ENCODE assay signal across 8 cellular contexts in the genomic region with DNA sequence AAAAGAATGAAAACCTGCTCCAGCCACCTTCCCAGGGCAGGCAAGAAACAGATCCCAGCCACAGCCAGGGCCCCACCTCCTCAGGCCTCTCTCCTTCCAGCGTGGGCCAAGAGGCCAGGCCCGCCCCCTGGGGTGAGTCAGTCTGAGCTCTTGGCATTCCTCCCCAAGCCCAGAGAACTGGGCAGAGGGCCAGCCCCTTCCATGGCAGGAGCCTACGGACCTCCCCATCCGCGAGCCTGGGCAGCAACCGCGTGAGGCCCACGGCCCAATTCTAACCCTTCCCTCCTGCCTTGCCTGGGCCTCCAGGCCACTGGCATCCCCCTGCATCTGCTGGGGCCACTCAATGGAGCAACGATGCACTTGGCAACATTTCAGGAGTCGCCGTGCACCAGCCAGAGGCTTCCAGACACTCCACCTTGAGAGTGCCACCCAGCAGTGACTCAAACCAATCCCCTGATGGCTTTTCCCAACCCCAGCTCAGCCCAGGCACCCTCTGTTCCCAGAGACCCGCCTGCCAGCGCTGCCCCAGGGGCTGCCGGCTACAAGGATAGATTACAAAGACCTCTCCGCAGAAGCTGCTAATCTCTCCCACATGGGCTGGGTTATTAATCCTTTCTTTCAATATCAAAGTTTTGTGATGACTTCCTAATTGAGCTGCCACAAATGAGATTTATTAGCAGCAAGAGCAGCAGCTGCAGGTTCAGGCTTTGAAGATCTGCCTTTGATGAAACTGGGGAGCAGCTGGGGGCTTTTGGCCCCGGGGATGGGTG.
DNase-seq lines count a peak whose midpoint lies in the region; ATAC-seq and TF ChIP-seq lines count a peak whose summit lies in the region.

No MANE protein-coding gene starts in this region.

- H3K9me3 Mint-ChIP-seq in activated CD8-positive, alpha-beta T cell treated with anti-CD3 and anti-CD28 coated beads for 36 hours, result peaks cover 4% of the 10 kb centered on the region
- H3K9me3 Mint-ChIP-seq in activated CD8-positive, alpha-beta T cell treated with anti-CD3 and anti-CD28 coated beads, Interleukin-2, amount 10 ng/mL, durations not matched to agents 7 days and 5 days (ENCODE audit: insufficient read depth), result peaks cover 4% of the 10 kb centered on the region

- H3K36me3 ChIP-seq in NT2/D1 (ENCODE audit: insufficient read depth, insufficient read length, low read length) (peaks cover 12% of the 10 kb centered on the region), spleen (peaks cover 0 to 65% (median 28%) of the 10 kb centered on the region in 6 donors)

- peaks cover 25% of the 10 kb centered on the region for H3K4me1 Mint-ChIP-seq in activated CD8-positive, alpha-beta T cell treated with anti-CD3 and anti-CD28 coated beads for 36 hours (ENCODE audit: low read depth)
- H3K4me1 Mint-ChIP-seq in activated CD8-positive, alpha-beta T cell treated with anti-CD3 and anti-CD28 coated beads, Interleukin-2, amount 10 ng/mL, durations not matched to agents 7 days and 5 days (ENCODE audit: low read depth), result peaks cover 21% of the 10 kb centered on the region

- TF ChIP-seq CTCF in activated CD8-positive, alpha-beta T cell treated with anti-CD3 and anti-CD28 coated beads for 36 hours (IDR thresholded peaks at IDR 0.05), result no peak
- no peak for TF ChIP-seq CTCF in spleen (IDR thresholded peaks at IDR 0.05 in 8 of 11, conservative IDR thresholded peaks at IDR 0.05 in 3 of 11)

- no peak overlapping the region for H3K9ac ChIP-seq in NT2/D1 (ENCODE audit: insufficient read length, low read depth)

- no peak for TF ChIP-seq POLR2A in spleen (IDR thresholded peaks at IDR 0.05)

- CTCF ChIA-PET in activated CD8-positive, alpha-beta T cell treated with anti-CD3 and anti-CD28 coated beads for 36 hours (lab: Charles Lee), result interaction anchor here (0.9 to 1.3 kb wide), 2 partner anchors 42 to 84 kb away, joined by 3 read pairs; no protein-coding TSS in a partner anchor
- CTCF ChIA-PET in activated CD8-positive, alpha-beta T cell treated with anti-CD3 and anti-CD28 coated beads, Interleukin-2, amount 10 ng/mL, durations not matched to agents 7 days and 5 days (lab: Charles Lee), result interaction anchor here (1.0 to 2.0 kb wide), 3 partner anchors 12 to 138 kb away, joined by 3 to 6 read pairs (median 5); no protein-coding TSS in a partner anchor

- H3K27ac Mint-ChIP-seq in activated CD8-positive, alpha-beta T cell treated with anti-CD3 and anti-CD28 coated beads for 36 hours, result peak overlapping the region; percentile 73
- H3K27ac Mint-ChIP-seq in activated CD8-positive, alpha-beta T cell treated with anti-CD3 and anti-CD28 coated beads, Interleukin-2, amount 10 ng/mL, durations not matched to agents 7 days and 5 days, result no peak overlapping the region

- POLR2A ChIA-PET in activated CD8-positive, alpha-beta T cell treated with anti-CD3 and anti-CD28 coated beads for 36 hours (lab: Charles Lee), result interaction anchor here (0.5 to 1.2 kb wide), 3 partner anchors 16 to 42 kb away, joined by 3 to 4 read pairs (median 4); no protein-coding TSS in a partner anchor
- POLR2A ChIA-PET in activated CD8-positive, alpha-beta T cell treated with anti-CD3 and anti-CD28 coated beads, Interleukin-2, amount 10 ng/mL, durations not matched to agents 7 days and 5 days (lab: Charles Lee), result interaction anchor here (0.5 to 0.6 kb wide), 2 partner anchors 9 to 25 kb away, joined by 3 to 6 read pairs; no protein-coding TSS in a partner anchor

- ATAC-seq in activated CD8-positive, alpha-beta T cell treated with anti-CD3 and anti-CD28 coated beads for 36 hours, result peak; percentile 35
- ATAC-seq in activated CD8-positive, alpha-beta T cell treated with anti-CD3 and anti-CD28 coated beads, Interleukin-2, amount 10 ng/mL, durations not matched to agents 7 days and 5 days, result no peak

- H3K4me3 ChIP-seq in NT2/D1 (ENCODE audit: insufficient read length, low read depth), result no peak overlapping the region
- peak overlapping the region in 1 of 8 donors; percentile 8 for H3K4me3 ChIP-seq in spleen

- WGBS in spleen, 5 donors, result 42 to 58% (median 45%) methylated on average over 15 to 16 of the region's 16 CpGs

- DNase-seq in activated CD8-positive, alpha-beta T cell treated with anti-CD3 and anti-CD28 coated beads for 36 hours, result no peak
- no peak for DNase-seq in activated CD8-positive, alpha-beta T cell treated with anti-CD3 and anti-CD28 coated beads, Interleukin-2, amount 10 ng/mL, durations not matched to agents 7 days and 5 days
- DNase-seq in NT2/D1 (ENCODE audit: low read depth, low spot score), result peak; percentile 33
- peak; percentile 67 to 82 for DNase-seq in cerebellar nuclear complex (lab: John Stamatoyannopoulos, UW)
- DNase-seq in spleen, result peak; percentile 90
- no peak for DNase-seq in activated gamma-delta T cell treated with Interleukin-2 at 50 U/mL for 16 hours
- no peak for DNase-seq in NCI-H526 (lab: John Stamatoyannopoulos, UW)

- peaks cover 10% of the 10 kb centered on the region for H3K9me3 ChIP-seq in NT2/D1 (ENCODE audit: insufficient read depth, low read length)
- peaks cover 0 to 6% (median 0%) of the 10 kb centered on the region in 8 donors for H3K9me3 ChIP-seq in spleen

- no peak overlapping the region for H3K4me3 Mint-ChIP-seq in activated CD8-positive, alpha-beta T cell treated with anti-CD3 and anti-CD28 coated beads for 36 hours
- no peak overlapping the region for H3K4me3 Mint-ChIP-seq in activated CD8-positive, alpha-beta T cell treated with anti-CD3 and anti-CD28 coated beads, Interleukin-2, amount 10 ng/mL, durations not matched to agents 7 days and 5 days

- H3K4me1 ChIP-seq in NT2/D1 (ENCODE audit: insufficient read depth, insufficient read length) (peaks cover 16% of the 10 kb centered on the region), spleen (peaks cover 14 to 44% (median 29%) of the 10 kb centered on the region in 6 donors)

- peak overlapping the region; percentile 48 for H3K27ac ChIP-seq in layer of hippocampus (ENCODE audit: low read depth, low read length)
- H3K27ac ChIP-seq in spleen, result peak overlapping the region in 4 of 8 donors; percentile 29 to 54 (median 40)

- H3K36me3 Mint-ChIP-seq in activated CD8-positive, alpha-beta T cell treated with anti-CD3 and anti-CD28 coated beads for 36 hours (ENCODE audit: low read depth), result peaks cover 69% of the 10 kb centered on the region
- peaks cover 76% of the 10 kb centered on the region for H3K36me3 Mint-ChIP-seq in activated CD8-positive, alpha-beta T cell treated with anti-CD3 and anti-CD28 coated beads, Interleukin-2, amount 10 ng/mL, durations not matched to agents 7 days and 5 days (ENCODE audit: low read depth)

- H3K27me3 ChIP-seq in NT2/D1 (ENCODE audit: insufficient read depth, insufficient read length), result no peaks in the 10 kb centered on the region
- no peaks in the 10 kb centered on the region for H3K27me3 ChIP-seq in layer of hippocampus (ENCODE audit: control insufficient read depth, insufficient read depth, low read length)
- no peaks in the 10 kb centered on the region for H3K27me3 ChIP-seq in spleen (replicated peaks in 1 of 7)

- intact Hi-C loops in activated CD8-positive, alpha-beta T cell treated with anti-CD3 and anti-CD28 coated beads for 36 hours (cut with micrococcal nuclease), result no loop called here
- intact Hi-C loops in spleen (cut with DNase I; ENCODE audit: low total_unique reads), result no loop called here

- H3K27me3 Mint-ChIP-seq in activated CD8-positive, alpha-beta T cell treated with anti-CD3 and anti-CD28 coated beads for 36 hours, result no peaks in the 10 kb centered on the region
- no peaks in the 10 kb centered on the region for H3K27me3 Mint-ChIP-seq in activated CD8-positive, alpha-beta T cell treated with anti-CD3 and anti-CD28 coated beads, Interleukin-2, amount 10 ng/mL, durations not matched to agents 7 days and 5 days (ENCODE audit: low read depth)

Comparison
In these comparisons a context has a peak if more than half of its experiments do, and no peak if none do; other contexts are left out.
1. DNase-seq: peak in NT2/D1 (single experiment), cerebellar nuclear complex (2 of 2) and spleen (single experiment); none in activated CD8-positive, alpha-beta T cell treated with anti-CD3 and anti-CD28 coated beads for 36 hours (single experiment), activated CD8-positive, alpha-beta T cell treated with anti-CD3 and anti-CD28 coated beads, Interleukin-2, amount 10 ng/mL, durations not matched to agents 7 days and 5 days (single experiment), activated gamma-delta T cell treated with Interleukin-2 at 50 U/mL for 16 hours (single experiment) and NCI-H526 (0 of 2).